In genomic region chr10:7697304-7697822, GRCh38 we compare ENCODE assay signal across 19 cellular contexts. TPM values are rescaled to one million over a fixed set of nuclear protein-coding genes. Genes with fewer than 3 reads are reported as not detected.
A peak's percentile ranks its signal among the peaks of the same experiment; 100 is the strongest.
DNase-seq lines count a peak whose midpoint lies in the region; ATAC-seq, FAIRE-seq and TF ChIP-seq lines count a peak whose summit lies in the region.
"Had no signal": no experiment of that assay in that cellular context is flagged by ENCODE, and none has a peak within 500 bp of the region (broad histone marks: within the 10 kb centered on the region; RNA-seq: fewer than 3 reads in every experiment).

No MANE protein-coding gene starts in this region.

- H3K27me3 Mint-ChIP-seq in activated CD8-positive, alpha-beta T cell treated with anti-CD3 and anti-CD28 coated beads for 36 hours: peaks cover 8% of the 10 kb centered on the region

- no peak for ATAC-seq in A549
- ATAC-seq in GM21717 (IDR thresholded peaks at IDR 0.05; ENCODE audit: unreplicated experiment): no peak
- no peak for ATAC-seq in activated CD8-positive, alpha-beta T cell treated with anti-CD3 and anti-CD28 coated beads for 36 hours
- ATAC-seq: K562 had no signal

- H3K79me1 ChIP-seq in neuronal stem cell (ENCODE audit: low read depth, low read length): no peaks in the 10 kb centered on the region

- DNase-seq in A549 (ENCODE audit: low read depth in 1 of 2, low spot score in 1 of 2) (no peak), G401 (ENCODE audit: low spot score) (peak; percentile 69), coronary artery (ENCODE audit: low spot score) (no peak), neuronal stem cell (ENCODE audit: low spot score) (no peak), LoVo (ENCODE audit: low spot score) (no peak), GM13976 (ENCODE audit: low spot score) (no peak)
- DNase-seq in activated CD8-positive, alpha-beta T cell treated with anti-CD3 and anti-CD28 coated beads for 36 hours: no peak
- DNase-seq: COR-L47, H9, NCI-H1417 treated with DMSO at 0.1 percent for 48 hours, NCI-H2081, NCI-H510A, NCI-H774, PC-9 had no signal

- H3K27me3 ChIP-seq in neuronal stem cell (ENCODE audit: control insufficient read depth in 3 of 3, insufficient read depth in 3 of 3, low read depth in 1 of 3, low read length in 3 of 3): no peaks in the 10 kb centered on the region

- no peak overlapping the region for H3K4ac ChIP-seq in neuronal stem cell (ENCODE audit: low read length)

- H2BK120ac ChIP-seq in neuronal stem cell (ENCODE audit: low read depth, low read length): no peak overlapping the region

- peak overlapping the region; percentile 52 for H3K23ac ChIP-seq in neuronal stem cell (ENCODE audit: low read depth, low read length, poor library complexity)

- no peak for TF ChIP-seq RAD21 in A549 (conservative IDR thresholded peaks at IDR 0.05 in 1 of 2, IDR thresholded peaks at IDR 0.05 in 1 of 2)

- H2AK5ac ChIP-seq in neuronal stem cell (ENCODE audit: low read depth, low read length): no peak overlapping the region

- no peaks in the 10 kb centered on the region for H3K4me1 Mint-ChIP-seq in activated CD8-positive, alpha-beta T cell treated with anti-CD3 and anti-CD28 coated beads for 36 hours (ENCODE audit: low read depth)

- TF ChIP-seq EP300 in A549 (IDR thresholded peaks at IDR 0.05): no peak

- H3K9me3 ChIP-seq in A549 (peaks cover 8% of the 10 kb centered on the region), neuronal stem cell (replicated peaks in 1 of 2; ENCODE audit: control insufficient read depth in 2 of 2, insufficient read depth in 1 of 2, low read depth in 1 of 2, low read length in 2 of 2) (peaks cover 0 to 2% of the 10 kb centered on the region in 2 donors)

- no peak for FAIRE-seq in A549 (lab: Jason Lieb, UNC)
- FAIRE-seq: K562 had no signal

- H3K4me2 ChIP-seq in A549: no peak overlapping the region; the same call in 2 of the 3 replicates
- no peak overlapping the region for H3K4me2 ChIP-seq in neuronal stem cell (ENCODE audit: insufficient read depth, low read length, poor library complexity, severe bottlenecking)
- H3K4me2 ChIP-seq: PC-9 had no signal

- H3K36me3 ChIP-seq in neuronal stem cell (replicated peaks in 1 of 2; ENCODE audit: control insufficient read depth in 2 of 2, insufficient read depth in 2 of 2, low read length in 2 of 2): no peaks in the 10 kb centered on the region

- peaks cover 8% of the 10 kb centered on the region for H3K9me3 Mint-ChIP-seq in activated CD8-positive, alpha-beta T cell treated with anti-CD3 and anti-CD28 coated beads for 36 hours

- H3K18ac ChIP-seq in neuronal stem cell (ENCODE audit: low read length): no peak overlapping the region

- H3K27ac ChIP-seq in A549 (peak overlapping the region; percentile 16 to 22; a peak in 3 of 6 replicates), coronary artery (peak overlapping the region; percentile 6 to 76), neuronal stem cell (replicated peaks; ENCODE audit: low read length) (no peak overlapping the region)
- H3K27ac ChIP-seq: C4-2B, HL-60, PC-9 had no signal

- no peak overlapping the region for H2BK12ac ChIP-seq in neuronal stem cell (ENCODE audit: low read length)

- H4K91ac ChIP-seq in neuronal stem cell (ENCODE audit: low read depth, low read length, poor library complexity): no peak overlapping the region

- H4K8ac ChIP-seq in neuronal stem cell (ENCODE audit: low read depth, low read length): no peak overlapping the region

- no peak overlapping the region for H2AFZ ChIP-seq in neuronal stem cell (ENCODE audit: low read length)
- H2AFZ ChIP-seq: PC-9 had no signal

- CTCF ChIA-PET in A549 (lab: Yijun Ruan, JAX): interaction anchor here (1.1 to 3.8 kb wide), 3 partner anchors 10 to 168 kb away, joined by 3 to 37 read pairs (median 3); no protein-coding TSS in a partner anchor
- CTCF ChIA-PET in activated CD8-positive, alpha-beta T cell treated with anti-CD3 and anti-CD28 coated beads for 36 hours (lab: Charles Lee): interaction anchor here (4.0 kb wide), 1 partner anchor 10 kb away, joined by 22 read pairs; no protein-coding TSS in a partner anchor

- H3K27ac Mint-ChIP-seq in activated CD8-positive, alpha-beta T cell treated with anti-CD3 and anti-CD28 coated beads for 36 hours: no peak overlapping the region
- H3K27ac Mint-ChIP-seq: H9 had no signal

- no peak overlapping the region for H3K9ac ChIP-seq in neuronal stem cell (ENCODE audit: low read depth, low read length, poor library complexity)

- H3K14ac ChIP-seq in neuronal stem cell (ENCODE audit: low read length): no peak overlapping the region

- WGBS in A549 (ENCODE audit: missing lambda C conversion rate): 67% methylated on average over 8 of the region's 8 CpGs
- no CpG with 5 or more reads among the region's 8 CpGs for WGBS in neuronal stem cell (ENCODE audit: extremely low coverage in 2 of 2, insufficient read length in 2 of 2, insufficient replicate concordance in 1 of 2), 2 donors

- H2BK15ac ChIP-seq in neuronal stem cell (ENCODE audit: low read length): no peak overlapping the region

- TF ChIP-seq POLR2A in A549 (IDR thresholded peaks at IDR 0.05; ENCODE audit: low read length): no peak

- intact Hi-C loops in activated CD8-positive, alpha-beta T cell treated with anti-CD3 and anti-CD28 coated beads for 36 hours (cut with micrococcal nuclease): no loop called here

- H3K36me3 Mint-ChIP-seq in activated CD8-positive, alpha-beta T cell treated with anti-CD3 and anti-CD28 coated beads for 36 hours (ENCODE audit: low read depth): peaks cover 7% of the 10 kb centered on the region

- H2BK5ac ChIP-seq in neuronal stem cell (ENCODE audit: low read length): no peak overlapping the region

- no peak overlapping the region for H3K4me3 Mint-ChIP-seq in activated CD8-positive, alpha-beta T cell treated with anti-CD3 and anti-CD28 coated beads for 36 hours
- H3K4me3 Mint-ChIP-seq: H9 had no signal

- H3K4me3 ChIP-seq in A549 (no peak overlapping the region), coronary artery (no peak overlapping the region), neuronal stem cell (ENCODE audit: low read length in 2 of 2) (no peak overlapping the region)
- H3K4me3 ChIP-seq: K562, PC-9 had no signal

- POLR2A ChIA-PET in A549 (lab: Yijun Ruan, JAX): interaction anchor here (0.6 kb wide), 1 partner anchor 16 kb away, joined by 3 read pairs; no protein-coding TSS in a partner anchor
- POLR2A ChIA-PET in activated CD8-positive, alpha-beta T cell treated with anti-CD3 and anti-CD28 coated beads for 36 hours (lab: Charles Lee): no interaction called here

- no peak for TF ChIP-seq CTCF in A549 (IDR thresholded peaks at IDR 0.05)
- TF ChIP-seq CTCF in coronary artery (IDR thresholded peaks at IDR 0.05): no peak
- TF ChIP-seq CTCF in activated CD8-positive, alpha-beta T cell treated with anti-CD3 and anti-CD28 coated beads for 36 hours (IDR thresholded peaks at IDR 0.05): no peak
- TF ChIP-seq CTCF in GM13976 (IDR thresholded peaks at IDR 0.05; ENCODE audit: borderline replicate concordance, control extremely low read depth, extremely low read depth, insufficient read depth, missing control alignments): no peak

- peaks cover 16% of the 10 kb centered on the region; the same call in 2 of the 3 replicates for H3K4me1 ChIP-seq in A549
- H3K4me1 ChIP-seq in neuronal stem cell (ENCODE audit: control insufficient read depth in 2 of 2, insufficient read depth in 1 of 2, low read depth in 1 of 2, low read length in 2 of 2): no peaks in the 10 kb centered on the region

- in situ Hi-C loops in G401 (cut with HindIII; ENCODE audit: low sequenced_read_pairs) (no loop called here), GM13976 (cut with MboI; ENCODE audit: low sequenced_read_pairs, unreplicated experiment) (no loop called here)

TF ChIP-seq in A549, 52 proteins besides CTCF, POLR2A, EP300 and RAD21 (continues in another document):
- no peak for TF ChIP-seq MAFK (IDR thresholded peaks at IDR 0.05; ENCODE audit: partially characterized antibody)
- no peak for TF ChIP-seq TFCP2L1 (CRISPR knock-in tag; IDR thresholded peaks at IDR 0.05)
- TF ChIP-seq NR3C1 (IDR thresholded peaks at IDR 0.05): no peak
- TF ChIP-seq ESRRA (IDR thresholded peaks at IDR 0.05; ENCODE audit: borderline replicate concordance, low read length): no peak
- TF ChIP-seq HDAC2 (IDR thresholded peaks at IDR 0.05): no peak
- no peak for TF ChIP-seq RFX5 (IDR thresholded peaks at IDR 0.05)
- no peak for TF ChIP-seq PHF8 (IDR thresholded peaks at IDR 0.05; ENCODE audit: borderline replicate concordance, low read depth)
- no peak for TF ChIP-seq FOSB (CRISPR knock-in tag; IDR thresholded peaks at IDR 0.05)
- no peak for TF ChIP-seq RARB (CRISPR knock-in tag; IDR thresholded peaks at IDR 0.05)
- TF ChIP-seq SREBF2 (IDR thresholded peaks at IDR 0.05): no peak
- TF ChIP-seq E2F6 (IDR thresholded peaks at IDR 0.05; ENCODE audit: borderline replicate concordance, low read depth): no peak
- no peak for TF ChIP-seq CBX8 (IDR thresholded peaks at IDR 0.05)

RNA-seq across cellular contexts. Expression of gene ITIH2, which starts 5.8 kb away (rescaled TPM):
- polyA plus RNA-seq in A549 (2011; rRNA removed) (0.54 and 0.83 TPM in 2 replicates), A549 (2017; fragmentation: RNase III; extraction: RNeasy Plus Mini Kit Qiagen cat#74134 plus additional on column Dnase treatment) (0.31 to 0.34 TPM (median 0.32 TPM) in 3 replicates)
- 0.03 TPM in 2 replicates for polyA plus RNA-seq in A549 (2012; cell fraction: cytosol; rRNA removed)
- polyA plus RNA-seq in A549 (2012; cell fraction: nucleus; rRNA removed): 0.05 TPM in 2 replicates
- polyA minus RNA-seq in A549 (2011; rRNA and poly(A)+ RNA removed): 0.34 and 0.66 TPM in 2 replicates
- total RNA-seq in G401 (2014; rRNA removed; shearing (Covaris generic)): not detected in 2 replicates
- not detected for polyA plus RNA-seq in neuronal stem cell (2013, experiment 1 of 2)
- polyA plus RNA-seq in neuronal stem cell (2013, experiment 2 of 2): not detected
- total RNA-seq in activated CD8-positive, alpha-beta T cell treated with anti-CD3 and anti-CD28 coated beads for 36 hours: not detected
- total RNA-seq: A673, H9, PC-9 had no signal
- polyA plus RNA-seq: K562 had no signal

RNA-seq across cellular contexts. Expression of gene ITIH5, which starts 30.6 kb away (rescaled TPM):
- polyA plus RNA-seq in A549 (2011; rRNA removed) (0.05 and 0.09 TPM in 2 replicates), A549 (2017; fragmentation: RNase III; extraction: RNeasy Plus Mini Kit Qiagen cat#74134 plus additional on column Dnase treatment) (0.03 to 0.05 TPM (median 0.05 TPM) in 3 replicates)
- 0.01 and 0.03 TPM in 2 replicates for polyA plus RNA-seq in A549 (2012; cell fraction: cytosol; rRNA removed)
- 0.04 and 0.17 TPM in 2 replicates for polyA plus RNA-seq in A549 (2012; cell fraction: nucleus; rRNA removed)
- 0.17 and 0.54 TPM in 2 replicates for polyA minus RNA-seq in A549 (2011; rRNA and poly(A)+ RNA removed)
- 3.0 TPM in 1 of 2 replicates, not detected in the other for total RNA-seq in G401 (2014; rRNA removed; shearing (Covaris generic))
- polyA plus RNA-seq in neuronal stem cell (2013, experiment 1 of 2): 0.36 TPM
- polyA plus RNA-seq in neuronal stem cell (2013, experiment 2 of 2): 0.37 TPM
- not detected for total RNA-seq in activated CD8-positive, alpha-beta T cell treated with anti-CD3 and anti-CD28 coated beads for 36 hours
- total RNA-seq: A673, PC-9 had no signal
